Comparison of ENCODE assay signal across 8 cellular contexts in genomic region chr3:195270350-195271115, GRCh38. TPM values are rescaled to one million over a fixed set of nuclear protein-coding genes. Genes with fewer than 3 reads are reported as not detected.
A peak's percentile ranks its signal among the peaks of the same experiment; 100 is the strongest.
DNase-seq lines count a peak whose midpoint lies in the region; ATAC-seq and TF ChIP-seq lines count a peak whose summit lies in the region.

No MANE protein-coding gene starts in this region.

- CTCF ChIA-PET in A673 (lab: Charles Lee), result interaction anchor here (0.5 to 2.4 kb wide), 17 partner anchors 8 to 599 kb away, joined by 3 to 18 read pairs (median 4); partner anchors contain the start of genes ACAP2 and LSG1

- H3K4me1 ChIP-seq in A673 (ENCODE audit: insufficient read depth, low read length, poor library complexity, severe bottlenecking), result peaks cover 16% of the 10 kb centered on the region
- peaks cover 0 to 24% (median 4%) of the 10 kb centered on the region in 4 donors for H3K4me1 ChIP-seq in right lobe of liver

- no TSS peak for BruUV-seq in A673 (replicated peaks; lab: Mats Ljungman, UMichigan)

- TF ChIP-seq POLR2A in right lobe of liver (IDR thresholded peaks at IDR 0.05), result peak; percentile 24

- TF ChIP-seq CTCF in A673 (conservative IDR thresholded peaks at IDR 0.05; ENCODE audit: low read depth, low read length), result peak; percentile 47
- TF ChIP-seq CTCF in right lobe of liver (IDR thresholded peaks at IDR 0.05), result peak; percentile 49 to 72 (median 62)

- ATAC-seq in GM18499 (IDR thresholded peaks at IDR 0.05; ENCODE audit: insufficient read depth, unreplicated experiment) (peak; percentile 33), HG02870 (IDR thresholded peaks at IDR 0.05; ENCODE audit: unreplicated experiment) (peak; percentile 57), right lobe of liver (peak; percentile 69 to 82 (median 75))

- H3K27ac ChIP-seq in A673 (ENCODE audit: low read depth, low read length, poor library complexity, severe bottlenecking), result peak overlapping the region; percentile 83
- H3K27ac ChIP-seq in cingulate gyrus (ENCODE audit: low read depth, low read length), result peak overlapping the region; percentile 47
- H3K27ac ChIP-seq in right lobe of liver, result peak overlapping the region; percentile 33 to 90 (median 78)

- POLR2A ChIA-PET in A673 (lab: Charles Lee; ENCODE audit: low non-redundant PET), result interaction anchor here (0.6 to 0.7 kb wide), 3 partner anchors 22 to 598 kb away, joined by 4 to 11 read pairs (median 10); no protein-coding TSS in a partner anchor

- DNase-seq in A673 (ENCODE audit: low spot score) (peak; percentile 82), NCI-H1105 treated with DMSO at 0.1 percent for 48 hours (lab: John Stamatoyannopoulos, UW) (peak; percentile 67), T-helper 9 cell (peak; percentile 23), right lobe of liver (peak; percentile 50 to 82 (median 66))
- peak in 2 of 3 experiments; percentile 34 to 50 for DNase-seq in stimulated activated CD4-positive, alpha-beta T cell treated with anti-CD3 and anti-CD28 coated beads, TNF-alpha, amount 100 ng/mL, for 4 hours (ENCODE audit: low read depth in 3 of 3)

- no peaks in the 10 kb centered on the region for H3K36me3 ChIP-seq in A673 (ENCODE audit: insufficient read depth, low read length, poor library complexity, severe bottlenecking)
- H3K36me3 ChIP-seq in right lobe of liver, result no peaks in the 10 kb centered on the region

- H3K9me3 ChIP-seq in A673 (ENCODE audit: low read depth, low read length, poor library complexity, severe bottlenecking), result no peaks in the 10 kb centered on the region
- H3K9me3 ChIP-seq in right lobe of liver, result no peaks in the 10 kb centered on the region

- H3K27me3 ChIP-seq in A673 (replicated peaks; ENCODE audit: insufficient read depth, low read depth, low read length, poor library complexity) (no peaks in the 10 kb centered on the region), right lobe of liver (no peaks in the 10 kb centered on the region)

- intact Hi-C loops in A673 (cut with micrococcal nuclease; ENCODE audit: unreplicated experiment), result loop anchor here (1.0 to 5.0 kb wide), 3 partner anchors 172 to 580 kb away; partner anchors contain the start of gene ACAP2
- intact Hi-C loops in right lobe of liver (cut with DNase I), result loop anchor here in 1 of 2 donors (5.0 kb wide), 1 partner anchor 252 kb away; no protein-coding TSS in a partner anchor

- H3K4me3 ChIP-seq in A673 (ENCODE audit: low read depth, low read length, poor library complexity, severe bottlenecking) (peak overlapping the region; percentile 67), right lobe of liver (peak overlapping the region; percentile 78 to 95 (median 83))

- WGBS in right lobe of liver (ENCODE audit: insufficient coverage, low coverage, low lambda C conversion rate, missing lambda C conversion rate), result 0% methylated on average over 29 of the region's 84 CpGs

RNA-seq across cellular contexts. Expression of gene XXYLT1, which starts 0.4 kb away (rescaled TPM):
- total RNA-seq in A673 (2021) (49.8 and 53.9 TPM in 2 replicates), right lobe of liver (1 to 10 TPM; 1.7 to 6.5 (median 2.1) TPM)

Comparison
In these comparisons a context has a peak if more than half of its experiments do, and no peak if none do; other contexts are left out.
1. Peak in every context shown above with its lines: DNase-seq, ATAC-seq, H3K4me3 ChIP-seq and H3K27ac ChIP-seq.
2. DNase-seq: peak in every context shown above with its lines; median percentile 82 in A673; 67 in NCI-H1105 treated with DMSO at 0.1 percent for 48 hours; 66 in right lobe of liver; 42 in stimulated activated CD4-positive, alpha-beta T cell treated with anti-CD3 and anti-CD28 coated beads, TNF-alpha, amount 100 ng/mL, for 4 hours; 23 in T-helper 9 cell.